ENCODE assay signal across 25 cellular contexts in genomic region chr2:209685340-209685739, GRCh38.
"Had no signal": no experiment of that assay in that cellular context is flagged by ENCODE, and none has a peak within 500 bp of the region (broad histone marks: within the 10 kb centered on the region; RNA-seq: fewer than 3 reads in every experiment).

No MANE protein-coding gene starts in this region.

- H3K36me3 ChIP-seq: adrenal gland, breast epithelium, cardiac muscle cell had no signal

- DNase-seq: activated CD4-positive, alpha-beta memory T cell treated with anti-CD3 and anti-CD28 coated beads for 36 hours; activated CD4-positive, alpha-beta T cell treated with anti-CD3 and anti-CD28 coated beads for 36 hours; activated CD4-positive, alpha-beta T cell treated with anti-CD3 and anti-CD28 coated beads, Interleukin-2, amount 10 ng/mL, durations not matched to agents 24 days and 14 days; activated CD4-positive, CD25-positive, alpha-beta regulatory T cell; activated CD4-positive, CD25-positive, alpha-beta regulatory T cell treated with anti-CD3 and anti-CD28 coated beads, Interleukin-2, amount 50 U/mL, for 72 hours; activated CD8-positive, alpha-beta memory T cell treated with anti-CD3 and anti-CD28 coated beads, Interleukin-2, amount 10 ng/mL, durations not matched to agents 7 days and 5 days; activated CD8-positive, alpha-beta memory T cell treated with anti-CD3 and anti-CD28 coated beads, Interleukin-2, amount 50 U/mL, for 4 hours; activated CD8-positive, alpha-beta T cell treated with anti-CD3 and anti-CD28 coated beads, Interleukin-2, amount 10 ng/mL, durations not matched to agents 7 days and 5 days; activated effector memory CD4-positive, alpha-beta T cell treated with anti-CD3 and anti-CD28 coated beads, Interleukin-2, amount 50 U/mL, for 16 hours; activated naive CD4-positive, alpha-beta T cell treated with anti-CD3 and anti-CD28 coated beads for 36 hours; activated naive CD8-positive, alpha-beta T cell treated with anti-CD3 and anti-CD28 coated beads for 36 hours; activated naive CD8-positive, alpha-beta T cell treated with anti-CD3 and anti-CD28 coated beads, Interleukin-2, amount 50 U/mL, for 24 hours; activated T-cell treated with anti-CD3 and anti-CD28 coated beads, Interleukin-2, amount 50 U/mL, for 1 hour; activated T-cell treated with anti-CD3 and anti-CD28 coated beads, Interleukin-2, amount 50 U/mL, for 48 hours; adrenal gland; aorta; body of pancreas; effector memory CD4-positive, alpha-beta T cell; endodermal cell; T-helper 2 cell had no signal

- H3K27ac ChIP-seq: adrenal gland, body of pancreas, breast epithelium, cardiac muscle cell, coronary artery had no signal

- H3K27me3 ChIP-seq: adrenal gland, body of pancreas, breast epithelium, cardiac muscle cell, dorsolateral prefrontal cortex had no signal

- H3K4me1 ChIP-seq: adrenal gland, body of pancreas, breast epithelium had no signal

- ATAC-seq: activated CD4-positive, alpha-beta T cell treated with anti-CD3 and anti-CD28 coated beads for 36 hours; activated CD8-positive, alpha-beta memory T cell treated with anti-CD3 and anti-CD28 coated beads, Interleukin-2, amount 10 ng/mL, durations not matched to agents 7 days and 5 days; activated CD8-positive, alpha-beta T cell treated with anti-CD3 and anti-CD28 coated beads, Interleukin-2, amount 10 ng/mL, durations not matched to agents 7 days and 5 days; activated naive CD8-positive, alpha-beta T cell treated with anti-CD3 and anti-CD28 coated beads, Interleukin-2, amount 50 U/mL, for 24 hours; body of pancreas; esophagus mucosa had no signal

- H3K4me3 ChIP-seq: adrenal gland, body of pancreas, breast epithelium, cardiac muscle cell, coronary artery, dorsolateral prefrontal cortex had no signal

- H3K9me3 ChIP-seq: adrenal gland, body of pancreas, breast epithelium had no signal
